In genomic region chr5:778971-779370, GRCh38 we compare ENCODE assay signal across 2 cellular contexts. TPM values are rescaled to one million over a fixed set of nuclear protein-coding genes. Genes with fewer than 3 reads are reported as not detected.
"Had no signal": no experiment of that assay in that cellular context is flagged by ENCODE, and none has a peak within 500 bp of the region (broad histone marks: within the 10 kb centered on the region; RNA-seq: fewer than 3 reads in every experiment).

No MANE protein-coding gene starts in this region.

RNA-seq across cellular contexts. Expression of gene ZDHHC11B, which starts 5.6 kb away (rescaled TPM):
- total RNA-seq: GM23248, IMR-90 had no signal
- polyA plus RNA-seq: GM23248 had no signal
